Comparison of ENCODE assay signal across 8 cellular contexts in genomic region chr19:48752511-48753365, GRCh38. TPM values are rescaled to one million over a fixed set of nuclear protein-coding genes. Genes with fewer than 3 reads are reported as not detected.
DNase-seq lines count a peak whose midpoint lies in the region; ATAC-seq, FAIRE-seq and TF ChIP-seq lines count a peak whose summit lies in the region.

Gene FUT1 (minus strand): TSS chr19:48752641. CDS start chr19:48751281, 1,360 bp downstream.

- no peak within 1 kb of the TSS for H3K27ac Mint-ChIP-seq in T-helper 1 cell treated with Interleukin-12 subunit alpha and Interleukin-12 subunit beta and Interleukin-4 antibody, amounts not matched to agents 30 μg/mL and 1 μg/mL, for 36 hours

- peaks cover 25% of the 10 kb centered on the region for H3K27me3 Mint-ChIP-seq in T-helper 1 cell treated with Interleukin-12 subunit alpha and Interleukin-12 subunit beta and Interleukin-4 antibody, amounts not matched to agents 30 μg/mL and 1 μg/mL, for 36 hours (ENCODE audit: low read depth)

- no peaks in the 10 kb centered on the region for H3K9me3 ChIP-seq in MG63
- no peaks in the 10 kb centered on the region for H3K9me3 ChIP-seq in subcutaneous abdominal adipose tissue (ENCODE audit: control insufficient read depth in 5 of 5, low read length in 5 of 5)

- H3K4me3 Mint-ChIP-seq in T-helper 1 cell treated with Interleukin-12 subunit alpha and Interleukin-12 subunit beta and Interleukin-4 antibody, amounts not matched to agents 30 μg/mL and 1 μg/mL, for 36 hours, result peak within 1 kb of the TSS; percentile 74

- H3K4me1 Mint-ChIP-seq in T-helper 1 cell treated with Interleukin-12 subunit alpha and Interleukin-12 subunit beta and Interleukin-4 antibody, amounts not matched to agents 30 μg/mL and 1 μg/mL, for 36 hours (ENCODE audit: low read depth), result peaks cover 19% of the 10 kb centered on the region

- no peak for TF ChIP-seq POLR2A in GM12892 (IDR thresholded peaks at IDR 0.05; ENCODE audit: low read depth, low read length)

- H3K36me3 Mint-ChIP-seq in T-helper 1 cell treated with Interleukin-12 subunit alpha and Interleukin-12 subunit beta and Interleukin-4 antibody, amounts not matched to agents 30 μg/mL and 1 μg/mL, for 36 hours (ENCODE audit: low read depth), result no peaks in the 10 kb centered on the region

- no peak for TF ChIP-seq CTCF in choroid plexus epithelial cell (conservative IDR thresholded peaks at IDR 0.05; ENCODE audit: low read depth, low read length)

- H3K9ac ChIP-seq in subcutaneous abdominal adipose tissue (ENCODE audit: low read length in 5 of 5), result peak within 1 kb of the TSS in 4 of 5 donors; percentile 39 to 72 (median 52)

- FAIRE-seq in GM12892 (lab: Jason Lieb, UNC), result no peak

- H3K27me3 ChIP-seq in MG63 (no peaks in the 10 kb centered on the region), subcutaneous abdominal adipose tissue (ENCODE audit: control insufficient read depth in 5 of 5, insufficient read depth in 4 of 5, low read length in 5 of 5) (peaks cover 12 to 23% (median 18%) of the 10 kb centered on the region in 5 donors)

- peaks cover 0 to 41% (median 19%) of the 10 kb centered on the region in 5 donors for H3K4me1 ChIP-seq in subcutaneous abdominal adipose tissue (ENCODE audit: control insufficient read depth in 5 of 5, insufficient read depth in 5 of 5, low read length in 5 of 5)

- H3K27ac ChIP-seq in subcutaneous abdominal adipose tissue (ENCODE audit: low read depth, low read length), result peak within 1 kb of the TSS; percentile 67

- DNase-seq in CMK (ENCODE audit: low read depth), result peak; percentile 87
- peak; percentile 64 for DNase-seq in MG63
- DNase-seq in choroid plexus epithelial cell (ENCODE audit: low read depth), result no peak
- DNase-seq in left kidney (ENCODE audit: low read depth, low spot score), result peak; percentile 94
- DNase-seq in GM12892 (ENCODE audit: insufficient read length), result no peak

- peak within 1 kb of the TSS; percentile 24 for H3K4me3 ChIP-seq in MG63
- H3K4me3 ChIP-seq in choroid plexus epithelial cell (ENCODE audit: low read depth, low read length), result peak within 1 kb of the TSS; percentile 20
- peak within 1 kb of the TSS; percentile 41 to 77 (median 69) for H3K4me3 ChIP-seq in subcutaneous abdominal adipose tissue (ENCODE audit: low read depth in 1 of 5, low read length in 5 of 5)

- H3K36me3 ChIP-seq in MG63 (no peaks in the 10 kb centered on the region), subcutaneous abdominal adipose tissue (ENCODE audit: control insufficient read depth in 5 of 5, insufficient read depth in 5 of 5, low read length in 5 of 5) (peaks cover 0 to 10% (median 5%) of the 10 kb centered on the region in 5 donors)

- ATAC-seq in GM21786 (IDR thresholded peaks at IDR 0.05; ENCODE audit: unreplicated experiment), result no peak

- H3K9me3 Mint-ChIP-seq in T-helper 1 cell treated with Interleukin-12 subunit alpha and Interleukin-12 subunit beta and Interleukin-4 antibody, amounts not matched to agents 30 μg/mL and 1 μg/mL, for 36 hours, result no peaks in the 10 kb centered on the region

RNA-seq across cellular contexts. Expression of gene FUT1, which starts in this region (rescaled TPM):
- 0.07 and 0.16 TPM in 2 replicates for total RNA-seq in MG63 (2014; rRNA removed; shearing (Covaris generic); ENCODE audit: low replicate concordance)
- not detected for polyA plus RNA-seq in GM12892 (2012; ENCODE audit: missing spikeins)

Comparison
In these comparisons a context has a peak if more than half of its experiments do, and no peak if none do; other contexts are left out.
1. Peak in DNase-seq and H3K4me3 ChIP-seq in MG63; RNA of the gene not detected or under 1 TPM.
2. DNase-seq: peak in CMK (single experiment) and left kidney (single experiment); none in choroid plexus epithelial cell (single experiment) and GM12892 (single experiment).
3. Peak in every context shown above with its lines, with median percentiles within 50 percentile points of each other: H3K4me3 ChIP-seq.